ENCODE assay signal across 8 cellular contexts in the genomic region with DNA sequence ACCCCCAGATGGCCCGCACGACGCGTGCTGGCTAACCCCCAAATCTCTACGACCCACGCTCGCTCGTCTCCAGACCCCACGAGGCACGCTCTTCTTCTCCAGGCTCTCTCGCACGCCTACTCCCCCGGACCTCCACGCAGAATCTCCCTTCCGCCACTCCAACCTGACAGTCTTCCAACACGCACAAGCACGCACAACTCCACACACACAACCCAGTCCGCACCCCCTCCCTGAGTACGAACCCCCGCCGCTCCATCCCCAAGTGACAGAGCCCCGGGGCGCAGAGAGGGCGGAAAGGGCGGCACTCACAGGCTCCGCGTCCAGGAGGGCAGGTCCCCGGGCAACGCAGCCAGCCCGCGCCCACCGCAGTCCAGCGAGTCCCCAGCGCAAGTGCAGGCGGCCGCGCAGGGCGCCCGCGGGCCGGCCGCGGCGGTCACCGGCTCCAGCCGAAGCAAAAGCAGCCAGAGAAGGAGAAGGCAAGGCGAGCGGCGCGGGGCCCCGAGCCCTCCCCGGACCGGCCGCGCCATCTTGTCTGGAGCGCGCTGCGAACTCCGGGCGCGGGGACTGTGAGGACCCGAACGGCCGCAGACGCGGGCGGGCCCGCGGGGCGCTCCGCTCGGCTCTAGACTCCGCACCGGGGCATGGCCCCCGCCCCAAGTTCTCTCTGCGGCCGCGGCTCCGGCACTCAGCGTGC. TPM values are rescaled to one million over a fixed set of nuclear protein-coding genes. Genes with fewer than 3 reads are reported as not detected.
DNase-seq lines count a peak whose midpoint lies in the region; ATAC-seq and TF ChIP-seq lines count a peak whose summit lies in the region.

No MANE protein-coding gene starts in this region.

- H3K27me3 ChIP-seq in brain microvascular endothelial cell (replicated peaks) (no peaks in the 10 kb centered on the region), kidney epithelial cell (ENCODE audit: control insufficient read depth, insufficient read depth, low read length) (no peaks in the 10 kb centered on the region)

- H3K36me3 ChIP-seq in brain microvascular endothelial cell (replicated peaks) (no peaks in the 10 kb centered on the region), kidney epithelial cell (ENCODE audit: control insufficient read depth, insufficient read depth, low read length) (no peaks in the 10 kb centered on the region)

- no peaks in the 10 kb centered on the region for H3K9me3 Mint-ChIP-seq in T-cell

- in situ Hi-C loops in brain microvascular endothelial cell (cut with HindIII; ENCODE audit: low pct_ligation_motif_present, low sequenced_read_pairs), result no loop called here

- peak; percentile 26 for DNase-seq in NCI-H146 (lab: John Stamatoyannopoulos, UW)
- no peak for DNase-seq in NCI-H146 treated with DMSO at 0.1 percent for 48 hours (lab: John Stamatoyannopoulos, UW; ENCODE audit: unreplicated experiment)
- DNase-seq in T-cell, result peak in 14 of 34 experiments; percentile 2 to 42 (median 17)
- DNase-seq in brain microvascular endothelial cell, result no peak
- DNase-seq in kidney epithelial cell (ENCODE audit: low read depth), result no peak
- peak; percentile 35 to 42 for DNase-seq in stimulated activated CD4-positive, alpha-beta T cell treated with anti-CD3 and anti-CD28 coated beads, Interleukin-2, amount 100 ng/mL, for 48 hours
- DNase-seq in SK-N-DZ (ENCODE audit: low spot score), result no peak

- peak overlapping the region; percentile 92 to 99 (median 98) for H3K4me3 Mint-ChIP-seq in T-cell

- H3K4me1 Mint-ChIP-seq in T-cell, result peaks cover 72 to 79% (median 78%) of the 10 kb centered on the region in 3 donors

- peak overlapping the region; percentile 83 to 94 for H3K27ac Mint-ChIP-seq in T-cell

- peak overlapping the region; percentile 63 for H3K27ac ChIP-seq in brain microvascular endothelial cell

- no peaks in the 10 kb centered on the region for H3K36me3 Mint-ChIP-seq in T-cell

- peak; percentile 12 for ATAC-seq in HG02763 (IDR thresholded peaks at IDR 0.05; ENCODE audit: unreplicated experiment)
- ATAC-seq in T-cell (replicated peaks in 1 of 4), result peak; percentile 6 to 21 (median 14)

- CTCF ChIA-PET in T-cell (lab: Charles Lee), result no interaction called here

- H3K4me3 ChIP-seq in brain microvascular endothelial cell (ENCODE audit: low read depth, low read length), result peak overlapping the region; percentile 85
- H3K4me3 ChIP-seq in kidney epithelial cell (ENCODE audit: low read depth, low read length), result peak overlapping the region; percentile 92

- POLR2A ChIA-PET in T-cell (lab: Charles Lee), result interaction anchor here in 1 of 2 donors (1.2 kb wide), 1 partner anchor 26 kb away, joined by 3 read pairs; no protein-coding TSS in a partner anchor

- peaks cover 0 to 5% of the 10 kb centered on the region in 2 donors for H3K27me3 Mint-ChIP-seq in T-cell

- TF ChIP-seq CTCF in brain microvascular endothelial cell (IDR thresholded peaks at IDR 0.05; ENCODE audit: low read depth, low read length, missing control alignments) (no peak), kidney epithelial cell (IDR thresholded peaks at IDR 0.05; ENCODE audit: insufficient read depth, low read length, poor library complexity, severe bottlenecking) (no peak)

RNA-seq across cellular contexts. Expression of a gene that starts 0.8 kb away (rescaled TPM):
- total RNA-seq in T-cell, result 10 to 100 TPM; 33.5 to 49.8 (median 41.1) TPM
- 8.2 and 13.6 TPM in 2 replicates for total RNA-seq in kidney epithelial cell
- polyA plus RNA-seq in SK-N-DZ (2014; cell fraction: cytosol; rRNA removed), result 1.8 and 8.6 TPM in 2 replicates
- 2.1 and 3.5 TPM in 2 replicates for polyA plus RNA-seq in SK-N-DZ (2014; cell fraction: nucleus; rRNA removed)

Comparison
In these comparisons a context has a peak if more than half of its experiments do, and no peak if none do; other contexts are left out.
1. DNase-seq: peak in NCI-H146 (single experiment) and stimulated activated CD4-positive, alpha-beta T cell treated with anti-CD3 and anti-CD28 coated beads, Interleukin-2, amount 100 ng/mL, for 48 hours (2 of 2); none in NCI-H146 treated with DMSO at 0.1 percent for 48 hours (single experiment), brain microvascular endothelial cell (single experiment), kidney epithelial cell (single experiment) and SK-N-DZ (single experiment).